In the genomic region with DNA sequence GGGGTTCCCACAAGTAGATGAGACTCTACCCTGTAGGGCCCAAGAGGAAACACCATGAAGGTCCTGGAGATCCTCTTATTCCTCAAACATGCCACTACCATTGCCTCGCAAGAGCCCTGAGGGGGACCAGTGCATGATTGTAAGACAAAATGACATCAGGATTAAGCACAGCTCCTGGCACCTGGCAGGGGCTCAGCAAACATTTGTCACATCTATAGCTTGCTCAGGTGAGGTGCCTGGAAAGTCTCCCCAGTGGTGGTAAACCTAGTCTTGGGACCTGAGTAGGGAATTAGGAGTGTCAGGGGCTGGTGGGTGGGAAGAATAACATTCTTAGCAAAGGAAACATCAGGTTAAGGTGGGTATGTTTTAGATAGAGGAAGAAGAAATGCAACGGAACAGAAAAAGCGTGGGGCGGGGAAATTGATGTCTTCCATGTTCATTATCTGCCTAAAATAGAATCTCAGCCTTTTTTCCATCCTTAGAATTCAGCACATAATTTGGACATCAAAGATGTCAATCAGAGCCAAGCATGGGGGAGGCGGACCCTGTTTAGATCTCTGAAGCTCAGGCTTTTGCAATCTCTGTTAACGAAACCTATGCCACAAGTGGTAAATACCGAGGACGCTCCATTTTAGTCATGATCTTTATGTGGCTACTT, we compare ENCODE assay signal across 8 cellular contexts. TPM values are rescaled to one million over a fixed set of nuclear protein-coding genes. Genes with fewer than 3 reads are reported as not detected.
DNase-seq lines count a peak whose midpoint lies in the region; ATAC-seq and TF ChIP-seq lines count a peak whose summit lies in the region.

No MANE protein-coding gene starts in this region.

- in situ Hi-C loops in mammary epithelial cell (cut with MboI; ENCODE audit: low sequenced_read_pairs in 2 of 2): no loop called here

- H3K4me2 ChIP-seq in MM.1S (ENCODE audit: low read depth, low read length): peak overlapping the region; percentile 74
- peak overlapping the region; percentile 97 for H3K4me2 ChIP-seq in mammary epithelial cell (ENCODE audit: insufficient read depth, low read depth, low read length)

- H3K27me3 Mint-ChIP-seq in Caco-2 (ENCODE audit: insufficient read depth, unreplicated experiment): no peaks in the 10 kb centered on the region

- H3K9me3 Mint-ChIP-seq in Caco-2 (ENCODE audit: unreplicated experiment): no peaks in the 10 kb centered on the region

- H3K27ac ChIP-seq in MM.1S (ENCODE audit: low read length) (peak overlapping the region; percentile 34; the same call in 1 of the 2 replicates), mammary epithelial cell (ENCODE audit: insufficient read depth, low read depth, low read length) (no peak overlapping the region)

- dilution Hi-C loops in mammary epithelial cell (cut with HindIII; ENCODE audit: low sequenced_read_pairs): no loop called here

- H3F3A ChIP-seq in MM.1S (ENCODE audit: insufficient read depth, low read length): no peaks in the 10 kb centered on the region

- peaks cover 8% of the 10 kb centered on the region for H3K4me1 Mint-ChIP-seq in Caco-2 (ENCODE audit: low read depth, unreplicated experiment)

- no peak for TF ChIP-seq CTCF in Caco-2 (IDR thresholded peaks at IDR 0.05; ENCODE audit: insufficient read depth in 1 of 2, low read depth in 1 of 2, low read length in 1 of 2, severe bottlenecking in 1 of 2, unreplicated experiment in 1 of 2)
- TF ChIP-seq CTCF in MM.1S (IDR thresholded peaks at IDR 0.05; ENCODE audit: low read length): no peak
- TF ChIP-seq CTCF in mammary epithelial cell (conservative IDR thresholded peaks at IDR 0.05 in 1 of 2, IDR thresholded peaks at IDR 0.05 in 1 of 2; ENCODE audit: extremely low read depth in 1 of 2, insufficient read depth in 1 of 2, low read depth in 1 of 2, low read length in 2 of 2): no peak

- no peaks in the 10 kb centered on the region for H3K36me3 ChIP-seq in Caco-2 (ENCODE audit: control insufficient read depth, insufficient read depth, low read length)
- no peaks in the 10 kb centered on the region for H3K36me3 ChIP-seq in MM.1S (replicated peaks; ENCODE audit: insufficient read depth, low read length)
- H3K36me3 ChIP-seq in mammary epithelial cell (ENCODE audit: insufficient read depth, low read length): no peaks in the 10 kb centered on the region

- H3K36me3 Mint-ChIP-seq in Caco-2 (ENCODE audit: insufficient read depth, unreplicated experiment): no peaks in the 10 kb centered on the region

- H3K4me3 ChIP-seq in Caco-2 (ENCODE audit: low read depth, low read length) (peak overlapping the region; percentile 52), MM.1S (ENCODE audit: low read length) (peak overlapping the region; percentile 65), mammary epithelial cell (replicated peaks in 1 of 3; ENCODE audit: insufficient read depth in 1 of 3, low read depth in 2 of 3, low read length in 3 of 3) (peak overlapping the region in 2 of 3 experiments; percentile 47 to 53), mononuclear cell (ENCODE audit: low read length) (peak overlapping the region; percentile 44)

- DNase-seq in Caco-2 (no peak), MM.1S (peak; percentile 37), mammary epithelial cell (no peak)
- no peak for DNase-seq in stimulated activated CD4-positive, alpha-beta T cell treated with anti-CD3 and anti-CD28 coated beads, Interleukin-4, amount 100 ng/mL, for 24 hours

- intact Hi-C loops in Caco-2 (cut with micrococcal nuclease; ENCODE audit: unreplicated experiment): loop anchor here (2.0 kb wide), 1 partner anchor 204 kb away; no protein-coding TSS in a partner anchor
- intact Hi-C loops in mammary epithelial cell (cut with micrococcal nuclease): loop anchor here (10.0 kb wide), 1 partner anchor 600 kb away; no protein-coding TSS in a partner anchor

- H3K79me2 ChIP-seq in MM.1S (ENCODE audit: low read length) (no peaks in the 10 kb centered on the region), mammary epithelial cell (ENCODE audit: insufficient read depth, low read length) (no peaks in the 10 kb centered on the region)

- H3K4me3 Mint-ChIP-seq in Caco-2 (ENCODE audit: unreplicated experiment): peak overlapping the region; percentile 82

- ATAC-seq in GM19467 (IDR thresholded peaks at IDR 0.05; ENCODE audit: unreplicated experiment): no peak
- ATAC-seq in GM18907 (IDR thresholded peaks at IDR 0.05; ENCODE audit: unreplicated experiment): no peak
- no peak for ATAC-seq in HG03457 (IDR thresholded peaks at IDR 0.05; ENCODE audit: unreplicated experiment)

- CTCF ChIA-PET in Caco-2 (lab: Charles Lee): interaction anchor here (0.6 to 1.8 kb wide), 4 partner anchors 21 to 202 kb away, joined by 3 to 4 read pairs (median 4); no protein-coding TSS in a partner anchor
- CTCF ChIA-PET in mammary epithelial cell (lab: Charles Lee; ENCODE audit: low non-redundant PET): no interaction called here

- TSS peak; percentile 49 for BruUV-seq in Caco-2 (replicated peaks; lab: Mats Ljungman, UMichigan)
- no TSS peak for BruUV-seq in mammary epithelial cell (replicated peaks; lab: Mats Ljungman, UMichigan)

- H3K9ac ChIP-seq in MM.1S (ENCODE audit: low read length) (peak overlapping the region; percentile 59; the same call in 1 of the 2 replicates), mammary epithelial cell (ENCODE audit: insufficient read depth, low read length) (no peak overlapping the region)

- H2AFZ ChIP-seq in MM.1S (ENCODE audit: low read length): peak overlapping the region; percentile 79
- H2AFZ ChIP-seq in mammary epithelial cell (ENCODE audit: low read depth, low read length): peak overlapping the region; percentile 91

- WGBS in mammary epithelial cell (ENCODE audit: low coverage, missing lambda C conversion rate): 5% methylated on average over 6 of the region's 8 CpGs

- H3K27me3 ChIP-seq in Caco-2 (replicated peaks; ENCODE audit: control insufficient read depth, insufficient read depth, low read length): no peaks in the 10 kb centered on the region
- H3K27me3 ChIP-seq in MM.1S (replicated peaks; ENCODE audit: insufficient read depth, low read length): no peaks in the 10 kb centered on the region
- H3K27me3 ChIP-seq in mammary epithelial cell (ENCODE audit: insufficient read depth, low read length): no peaks in the 10 kb centered on the region
- H3K27me3 ChIP-seq in mononuclear cell (ENCODE audit: insufficient read depth, low read length): no peaks in the 10 kb centered on the region

- H3K9me2 ChIP-seq in MM.1S (replicated peaks; ENCODE audit: insufficient read depth, low read length): no peaks in the 10 kb centered on the region

- H3K9me3 ChIP-seq in Caco-2: no peaks in the 10 kb centered on the region
- no peaks in the 10 kb centered on the region for H3K9me3 ChIP-seq in MM.1S (replicated peaks; ENCODE audit: insufficient read depth, low read length)
- no peaks in the 10 kb centered on the region for H3K9me3 ChIP-seq in mammary epithelial cell (replicated peaks; ENCODE audit: insufficient read depth, low read length)
- H3K9me3 ChIP-seq in mononuclear cell (ENCODE audit: low read depth, low read length): no peaks in the 10 kb centered on the region

- POLR2A ChIA-PET in Caco-2 (lab: Charles Lee): interaction anchor here (0.6 kb wide), 1 partner anchor 37 kb away, joined by 4 read pairs; no protein-coding TSS in a partner anchor

- H4K20me1 ChIP-seq in MM.1S (ENCODE audit: insufficient read depth, low read length) (no peaks in the 10 kb centered on the region), mammary epithelial cell (ENCODE audit: insufficient read depth, low read length) (no peaks in the 10 kb centered on the region)

- H3K27ac Mint-ChIP-seq in Caco-2 (ENCODE audit: unreplicated experiment): no peak overlapping the region

- peaks cover 3% of the 10 kb centered on the region; the same call in 1 of the 2 replicates for H3K4me1 ChIP-seq in Caco-2
- peaks cover 9% of the 10 kb centered on the region; the same call in 1 of the 2 replicates for H3K4me1 ChIP-seq in MM.1S (ENCODE audit: low read length)
- peaks cover 10% of the 10 kb centered on the region for H3K4me1 ChIP-seq in mammary epithelial cell (ENCODE audit: insufficient read depth, low read length)
- H3K4me1 ChIP-seq in mononuclear cell (ENCODE audit: insufficient read depth, low read length): peaks cover 22% of the 10 kb centered on the region

RNA-seq across cellular contexts. Expression of gene YPEL1, which starts 0.9 kb away (rescaled TPM):
- total RNA-seq in Caco-2 (2022) (1.2 and 1.3 TPM in 2 replicates), mammary epithelial cell (under 1 TPM; under 0.01 to 0.07 TPM), mononuclear cell (3.8 TPM)
- polyA plus RNA-seq in mammary epithelial cell: 0.02 TPM
- 0.47 TPM for polyA minus RNA-seq in mammary epithelial cell
